In the genomic region with DNA sequence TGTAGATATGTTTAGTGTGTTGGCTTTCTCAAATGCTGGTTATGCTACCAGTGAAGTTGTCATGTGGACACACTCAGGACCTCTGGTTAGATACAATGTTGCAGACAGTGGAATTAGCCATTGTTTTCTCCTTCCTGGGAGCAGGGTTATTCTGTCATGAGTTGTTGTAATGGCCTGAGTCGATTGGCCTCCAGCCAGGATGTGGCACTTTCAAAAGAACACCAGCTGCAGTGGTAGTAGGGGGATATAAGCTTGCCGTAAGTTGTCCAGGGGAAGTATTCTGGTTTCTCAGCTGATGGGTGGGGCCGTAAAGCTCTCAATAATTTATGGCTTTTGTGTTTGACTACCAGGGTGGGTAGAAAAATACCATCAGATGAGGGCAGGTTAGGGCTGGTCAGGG, we compare ENCODE assay signal across 22 cellular contexts.
"Had no signal": no experiment of that assay in that cellular context is flagged by ENCODE, and none has a peak within 500 bp of the region (broad histone marks: within the 10 kb centered on the region; RNA-seq: fewer than 3 reads in every experiment).

No MANE protein-coding gene starts in this region.

- H3K4me1 Mint-ChIP-seq: activated CD4-positive, alpha-beta T cell treated with anti-CD3 and anti-CD28 coated beads, Interleukin-2, amount 10 ng/mL, durations not matched to agents 7 days and 5 days; activated naive CD8-positive, alpha-beta T cell treated with anti-CD3 and anti-CD28 coated beads, Interleukin-2, amount 50 U/mL, for 24 hours had no signal

- H3K27me3 Mint-ChIP-seq: activated CD4-positive, alpha-beta memory T cell treated with anti-CD3 and anti-CD28 coated beads for 36 hours; activated CD4-positive, alpha-beta T cell treated with anti-CD3 and anti-CD28 coated beads, Interleukin-2, amount 10 ng/mL, durations not matched to agents 7 days and 5 days; activated naive CD8-positive, alpha-beta T cell treated with anti-CD3 and anti-CD28 coated beads, Interleukin-2, amount 50 U/mL, for 24 hours had no signal

- H3K4me3 Mint-ChIP-seq: activated CD4-positive, alpha-beta memory T cell treated with anti-CD3 and anti-CD28 coated beads for 36 hours; activated CD4-positive, alpha-beta T cell treated with anti-CD3 and anti-CD28 coated beads, Interleukin-2, amount 10 ng/mL, durations not matched to agents 7 days and 5 days; activated naive CD8-positive, alpha-beta T cell treated with anti-CD3 and anti-CD28 coated beads, Interleukin-2, amount 50 U/mL, for 24 hours; activated T-cell treated with anti-CD3 and anti-CD28 coated beads, Interleukin-2, amount 50 U/mL, for 4 hours had no signal

- H3K27ac Mint-ChIP-seq: activated CD4-positive, alpha-beta memory T cell treated with anti-CD3 and anti-CD28 coated beads for 36 hours; activated CD4-positive, alpha-beta T cell treated with anti-CD3 and anti-CD28 coated beads, Interleukin-2, amount 10 ng/mL, durations not matched to agents 7 days and 5 days; activated naive CD4-positive, alpha-beta T cell treated with anti-CD3 and anti-CD28 coated beads, Interleukin-2, amount 50 U/mL, for 72 hours; activated naive CD8-positive, alpha-beta T cell treated with anti-CD3 and anti-CD28 coated beads, Interleukin-2, amount 50 U/mL, for 24 hours had no signal

- DNase-seq: activated CD4-positive, alpha-beta memory T cell treated with anti-CD3 and anti-CD28 coated beads for 36 hours; activated CD4-positive, alpha-beta T cell treated with anti-CD3 and anti-CD28 coated beads, Interleukin-2, amount 10 ng/mL, durations not matched to agents 7 days and 5 days; activated CD4-positive, CD25-positive, alpha-beta regulatory T cell; activated CD8-positive, alpha-beta memory T cell treated with anti-CD3 and anti-CD28 coated beads for 24 hours; activated effector memory CD4-positive, alpha-beta T cell treated with anti-CD3 and anti-CD28 coated beads, Interleukin-2, amount 50 U/mL, for 16 hours; activated naive CD4-positive, alpha-beta T cell treated with Interleukin-2 at 50 U/mL for 16 hours; activated naive CD8-positive, alpha-beta T cell treated with anti-CD3 and anti-CD28 coated beads, Interleukin-2, amount 50 U/mL, for 24 hours; activated T-cell treated with anti-CD3 and anti-CD28 coated beads, Interleukin-2, amount 50 U/mL, for 4 hours; amniotic stem cell; body of pancreas; central memory CD4-positive, alpha-beta T cell; MG63; MV-4-11; NCI-H1092 treated with DMSO at 0.1 percent for 48 hours; NCI-H1694 treated with DMSO at 0.1 percent for 48 hours; NCI-H2171 treated with DMSO at 0.1 percent for 48 hours; NCI-H226; NCI-H774; PC-9; SK-N-SH; T-helper 1 cell had no signal

- ATAC-seq: activated naive CD4-positive, alpha-beta T cell treated with anti-CD3 and anti-CD28 coated beads, Interleukin-2, amount 50 U/mL, for 72 hours; activated naive CD8-positive, alpha-beta T cell treated with anti-CD3 and anti-CD28 coated beads, Interleukin-2, amount 50 U/mL, for 24 hours; activated T-cell treated with anti-CD3 and anti-CD28 coated beads, Interleukin-2, amount 50 U/mL, for 4 hours; body of pancreas had no signal

- H3K36me3 Mint-ChIP-seq: activated CD4-positive, alpha-beta memory T cell treated with anti-CD3 and anti-CD28 coated beads for 36 hours had no signal
